In genomic region chr7:121302214-121302745, GRCh38 we compare ENCODE assay signal across 10 cellular contexts.
DNase-seq lines count a peak whose midpoint lies in the region; ATAC-seq and TF ChIP-seq lines count a peak whose summit lies in the region.
"Had no signal": no experiment of that assay in that cellular context is flagged by ENCODE, and none has a peak within 500 bp of the region (broad histone marks: within the 10 kb centered on the region; RNA-seq: fewer than 3 reads in every experiment).

No MANE protein-coding gene starts in this region.

- ATAC-seq in GM18511 (IDR thresholded peaks at IDR 0.05; ENCODE audit: unreplicated experiment) (peak; percentile 96), GM21786 (IDR thresholded peaks at IDR 0.05; ENCODE audit: unreplicated experiment) (peak; percentile 96), HG03575 (IDR thresholded peaks at IDR 0.05; ENCODE audit: extremely low read depth, insufficient number of reproducible peaks, low FRiP score, unreplicated experiment) (peak; percentile 91)
- ATAC-seq: sciatic nerve had no signal

- in situ Hi-C loops in KBM-7 (cut with MboI; ENCODE audit: low pct_unique_long_range_greater_than_20kb, low sequenced_read_pairs), result no loop called here

- no peak overlapping the region for H3K4me3 ChIP-seq in fibroblast of mammary gland (ENCODE audit: control insufficient read depth, low read depth, low read length)

- DNase-seq in fibroblast of mammary gland (ENCODE audit: low read depth) (peak; percentile 79), ecto neural progenitor cell (ENCODE audit: low spot score) (no peak), HK-2 (ENCODE audit: unreplicated experiment) (no peak), NCI-H1436 (lab: John Stamatoyannopoulos, UW) (no peak), KBM-7 (no peak)
- DNase-seq: WERI-Rb-1 had no signal

- TF ChIP-seq CTCF in fibroblast of mammary gland (conservative IDR thresholded peaks at IDR 0.05; ENCODE audit: control insufficient read depth, insufficient read depth, low read depth, low read length), result no peak
